ENCODE assay signal across 25 cellular contexts in the genomic region with DNA sequence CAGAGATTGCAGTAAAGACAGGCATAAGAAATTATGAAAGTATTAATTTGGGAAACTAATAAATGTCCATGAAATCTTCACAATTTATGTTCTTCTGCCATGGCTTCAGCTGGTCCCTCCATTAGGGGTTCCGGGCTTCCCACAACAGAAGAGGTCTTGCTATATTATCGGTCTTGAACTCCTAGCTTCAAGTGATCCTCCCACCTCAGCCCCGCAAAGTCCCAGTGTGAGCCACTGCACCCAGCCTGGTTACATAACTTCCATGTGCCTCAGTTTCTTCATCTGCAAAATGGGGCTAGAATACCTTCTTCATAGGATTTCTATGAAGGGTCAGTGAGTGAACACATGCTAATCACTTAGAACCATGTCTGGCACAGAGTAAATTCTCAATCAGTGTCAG. TPM values are rescaled to one million over a fixed set of nuclear protein-coding genes. Genes with fewer than 3 reads are reported as not detected.
"Had no signal": no experiment of that assay in that cellular context is flagged by ENCODE, and none has a peak within 500 bp of the region (broad histone marks: within the 10 kb centered on the region; RNA-seq: fewer than 3 reads in every experiment).

No MANE protein-coding gene starts in this region.

- H3K9ac ChIP-seq: SK-N-SH had no signal

- H3K9me3 Mint-ChIP-seq: T-cell; T-helper 1 cell treated with Interleukin-12 subunit alpha and Interleukin-12 subunit beta and Interleukin-4 antibody, amounts not matched to agents 30 μg/mL and 1 μg/mL, for 36 hours had no signal

- ATAC-seq: Panc1, PC-3, T-cell had no signal

- H3K27ac ChIP-seq: RWPE1 had no signal

- H3K4me2 ChIP-seq: SK-N-SH had no signal

- H3K9me3 ChIP-seq: SK-N-SH had no signal

- DNase-seq: Karpas-422, KG1, MM.1S, NCI-H1092 treated with DMSO at 0.1 percent for 48 hours, NCI-H1436, NCI-H187, NCI-H2029, NCI-H2081 treated with DMSO at 0.1 percent for 48 hours, NCI-H2171, NCI-H226, NCI-H446, NCI-H510A, NCI-H524 treated with DMSO at 0.1 percent for 48 hours, NCI-H69, NCI-H774, PC-3, SHP77, SK-N-SH, SW 1271, T-cell had no signal

- H3K9me2 ChIP-seq: SK-N-SH had no signal

- H3K36me3 Mint-ChIP-seq: T-cell had no signal

- H3K4me3 Mint-ChIP-seq: T-cell; T-helper 1 cell treated with Interleukin-12 subunit alpha and Interleukin-12 subunit beta and Interleukin-4 antibody, amounts not matched to agents 30 μg/mL and 1 μg/mL, for 36 hours had no signal

- H3K27ac Mint-ChIP-seq: T-cell; T-helper 1 cell treated with Interleukin-12 subunit alpha and Interleukin-12 subunit beta and Interleukin-4 antibody, amounts not matched to agents 30 μg/mL and 1 μg/mL, for 36 hours had no signal

RNA-seq across cellular contexts. Expression of a gene that starts 13.5 kb away (rescaled TPM):
- total RNA-seq: PC-3 had no signal

RNA-seq across cellular contexts. Expression of a gene that starts 29.4 kb away (rescaled TPM):
- total RNA-seq: HT-29, PC-3, SK-MEL-5, T-cell had no signal
- polyA plus RNA-seq: SK-N-SH had no signal

RNA-seq across cellular contexts. Expression of a gene that starts 32.4 kb away (rescaled TPM):
- total RNA-seq: PC-3 had no signal
